Comparison of ENCODE assay signal across 17 cellular contexts in genomic region chr19:45401815-45402468, GRCh38. TPM values are rescaled to one million over a fixed set of nuclear protein-coding genes. Genes with fewer than 3 reads are reported as not detected.
DNase-seq lines count a peak whose midpoint lies in the region; ATAC-seq, FAIRE-seq and TF ChIP-seq lines count a peak whose summit lies in the region.
"Had no signal": no experiment of that assay in that cellular context is flagged by ENCODE, and none has a peak within 500 bp of the region (broad histone marks: within the 10 kb centered on the region; RNA-seq: fewer than 3 reads in every experiment).

No MANE protein-coding gene starts in this region.

- peaks cover 10% of the 10 kb centered on the region for H4K20me1 ChIP-seq in astrocyte (ENCODE audit: insufficient read depth, low read length)
- H4K20me1 ChIP-seq in smooth muscle cell (ENCODE audit: low read depth): peaks cover 65% of the 10 kb centered on the region

- H3K4me3 ChIP-seq in astrocyte (ENCODE audit: insufficient read depth, low read depth, low read length) (no peak overlapping the region), foreskin fibroblast (ENCODE audit: low read depth in 1 of 2, low read length in 2 of 2) (no peak overlapping the region), smooth muscle cell (no peak overlapping the region)

- WGBS in smooth muscle cell (ENCODE audit: low lambda C conversion rate): 51% methylated on average over 16 of the region's 16 CpGs

- no peaks in the 10 kb centered on the region for H3K9me3 Mint-ChIP-seq in HFFc6
- no peaks in the 10 kb centered on the region for H3K9me3 Mint-ChIP-seq in astrocyte (ENCODE audit: unreplicated experiment)
- H3K9me3 Mint-ChIP-seq in effector memory CD8-positive, alpha-beta T cell: no peaks in the 10 kb centered on the region
- H3K9me3 Mint-ChIP-seq: stimulated activated naive CD8-positive, alpha-beta T cell treated with anti-CD3 and anti-CD28 coated beads, Interleukin-15, Interleukin-2, amounts not matched to agents 100 ng/mL and 50 ng/mL, for 24 hours had no signal

- no peaks in the 10 kb centered on the region for H3K27me3 ChIP-seq in astrocyte (ENCODE audit: insufficient read depth, low read length)
- no peaks in the 10 kb centered on the region for H3K27me3 ChIP-seq in smooth muscle cell (ENCODE audit: low read depth)
- H3K27me3 ChIP-seq: foreskin keratinocyte had no signal

- no peak for ATAC-seq in GM21529 (IDR thresholded peaks at IDR 0.05; ENCODE audit: unreplicated experiment)
- ATAC-seq in effector memory CD8-positive, alpha-beta T cell (replicated peaks): no peak
- no peak for ATAC-seq in GM19452 (IDR thresholded peaks at IDR 0.05; ENCODE audit: unreplicated experiment)
- ATAC-seq: naive thymus-derived CD8-positive, alpha-beta T cell had no signal

- TF ChIP-seq CTCF in HFFc6 (IDR thresholded peaks at IDR 0.05) (no peak), astrocyte (IDR thresholded peaks at IDR 0.05; ENCODE audit: insufficient read depth, low read depth, low read length) (peak; percentile 30), foreskin fibroblast (IDR thresholded peaks at IDR 0.05; ENCODE audit: low read depth, low read length) (peak; percentile 39), smooth muscle cell (IDR thresholded peaks at IDR 0.05; ENCODE audit: borderline replicate concordance, insufficient read depth, poor library complexity, severe bottlenecking) (no peak)

- FAIRE-seq in astrocyte (lab: Jason Lieb, UNC): no peak
- FAIRE-seq: H54 had no signal

- H3F3A ChIP-seq in smooth muscle cell (ENCODE audit: low read depth): peaks cover 4% of the 10 kb centered on the region

- no peak overlapping the region for H3K27ac ChIP-seq in astrocyte (ENCODE audit: low read depth, low read length)
- H3K27ac ChIP-seq in smooth muscle cell (ENCODE audit: low read depth): peak overlapping the region; percentile 50
- H3K27ac ChIP-seq: HL-60 had no signal

- H3K9me3 ChIP-seq in astrocyte (ENCODE audit: insufficient read depth, low read depth, low read length): no peaks in the 10 kb centered on the region
- H3K9me3 ChIP-seq in smooth muscle cell (replicated peaks; ENCODE audit: low read depth): no peaks in the 10 kb centered on the region

- peaks cover 14% of the 10 kb centered on the region for H3K27me3 Mint-ChIP-seq in HFFc6 (ENCODE audit: insufficient read depth)
- peaks cover 1% of the 10 kb centered on the region for H3K27me3 Mint-ChIP-seq in astrocyte (ENCODE audit: low read depth, unreplicated experiment)
- H3K27me3 Mint-ChIP-seq in effector memory CD8-positive, alpha-beta T cell: peaks cover 37 to 53% of the 10 kb centered on the region in 2 donors

- H3K9ac ChIP-seq in astrocyte (ENCODE audit: low read length): no peak overlapping the region
- no peak overlapping the region for H3K9ac ChIP-seq in smooth muscle cell (ENCODE audit: low read depth)

- H3K36me3 Mint-ChIP-seq in HFFc6 (ENCODE audit: low read depth) (no peaks in the 10 kb centered on the region), astrocyte (ENCODE audit: low read depth, unreplicated experiment) (peaks cover 6% of the 10 kb centered on the region)
- H3K36me3 Mint-ChIP-seq in effector memory CD8-positive, alpha-beta T cell (ENCODE audit: insufficient read depth): peaks cover 17% of the 10 kb centered on the region
- H3K36me3 Mint-ChIP-seq: naive thymus-derived CD8-positive, alpha-beta T cell had no signal

- H3K4me1 Mint-ChIP-seq in HFFc6 (ENCODE audit: low read depth) (peaks cover 46% of the 10 kb centered on the region), astrocyte (ENCODE audit: low read depth, unreplicated experiment) (peaks cover 15% of the 10 kb centered on the region)
- H3K4me1 Mint-ChIP-seq in effector memory CD8-positive, alpha-beta T cell (ENCODE audit: low read depth in 2 of 2): peaks cover 34 to 37% of the 10 kb centered on the region in 2 donors

- H3K36me3 ChIP-seq in astrocyte (ENCODE audit: insufficient read depth, low read length) (no peaks in the 10 kb centered on the region), smooth muscle cell (ENCODE audit: low read depth) (no peaks in the 10 kb centered on the region)

- DNase-seq in HFFc6 (no peak), astrocyte (ENCODE audit: low read depth) (no peak), foreskin fibroblast (no peak), smooth muscle cell (lab: John Stamatoyannopoulos, UW; ENCODE audit: unreplicated experiment) (no peak), COLO668 (lab: John Stamatoyannopoulos, UW; ENCODE audit: unreplicated experiment) (no peak)
- no peak for DNase-seq in effector memory CD8-positive, alpha-beta T cell
- DNase-seq: activated CD4-positive, CD25-positive, alpha-beta regulatory T cell treated with anti-CD3 and anti-CD28 coated beads, Interleukin-2, amount 50 U/mL, for 72 hours; MM.1S; NCI-H2171; OCI-M1 had no signal

- H3K4me2 ChIP-seq in astrocyte (ENCODE audit: low read length) (peak overlapping the region; percentile 96), smooth muscle cell (peak overlapping the region; percentile 90)

- H3K4me1 ChIP-seq in astrocyte (ENCODE audit: insufficient read depth, low read length): peaks cover 26% of the 10 kb centered on the region
- peaks cover 10% of the 10 kb centered on the region for H3K4me1 ChIP-seq in smooth muscle cell (ENCODE audit: low read depth)

- H3K4me3 Mint-ChIP-seq in HFFc6 (peak overlapping the region; percentile 50), astrocyte (ENCODE audit: unreplicated experiment) (peak overlapping the region; percentile 56)
- no peak overlapping the region for H3K4me3 Mint-ChIP-seq in effector memory CD8-positive, alpha-beta T cell
- H3K4me3 Mint-ChIP-seq: stimulated activated naive CD8-positive, alpha-beta T cell treated with anti-CD3 and anti-CD28 coated beads, Interleukin-15, Interleukin-2, amounts not matched to agents 100 ng/mL and 50 ng/mL, for 24 hours had no signal

- H3K27ac Mint-ChIP-seq in HFFc6: peak overlapping the region; percentile 59
- H3K27ac Mint-ChIP-seq in astrocyte (ENCODE audit: unreplicated experiment): no peak overlapping the region
- H3K27ac Mint-ChIP-seq in effector memory CD8-positive, alpha-beta T cell: no peak overlapping the region
- H3K27ac Mint-ChIP-seq: naive thymus-derived CD8-positive, alpha-beta T cell; stimulated activated naive CD8-positive, alpha-beta T cell treated with anti-CD3 and anti-CD28 coated beads, Interleukin-15, Interleukin-2, amounts not matched to agents 100 ng/mL and 50 ng/mL, for 24 hours had no signal

- H3K79me2 ChIP-seq in astrocyte (ENCODE audit: insufficient read depth, low read length): peaks cover 42% of the 10 kb centered on the region
- no peaks in the 10 kb centered on the region for H3K79me2 ChIP-seq in smooth muscle cell (ENCODE audit: low read depth)

- H2AFZ ChIP-seq in astrocyte (ENCODE audit: low read depth, low read length) (no peak overlapping the region), smooth muscle cell (ENCODE audit: low read depth) (no peak overlapping the region)

RNA-seq across cellular contexts. Expression of gene PPP1R13L, which starts 2.9 kb away (rescaled TPM):
- total RNA-seq in HFFc6 (2021; fragmentation: NEBNext Ultra II Directional; extraction: Animal tissue kit (Norgen Biotek cat#: 25700)): 10 to 100 TPM; 10.2 to 24.7 (median 22.2) TPM
- total RNA-seq in astrocyte: 56.6 and 56.7 TPM in 2 replicates
- total RNA-seq in smooth muscle cell: 26.3 and 66.4 TPM in 2 replicates
- 28.1 and 77.1 TPM in 2 replicates for polyA plus RNA-seq in smooth muscle cell

RNA-seq across cellular contexts. Expression of gene POLR1G, which starts 4.5 kb away (rescaled TPM):
- 10 to 100 TPM; 13.7 to 25.8 (median 15.1) TPM for total RNA-seq in HFFc6 (2021; fragmentation: NEBNext Ultra II Directional; extraction: Animal tissue kit (Norgen Biotek cat#: 25700))
- total RNA-seq in astrocyte (10.9 and 12.8 TPM in 2 replicates), smooth muscle cell (1.4 and 1.6 TPM in 2 replicates)
- polyA plus RNA-seq in smooth muscle cell: 2.7 and 3.9 TPM in 2 replicates

RNA-seq across cellular contexts. Expression of gene ERCC1, which starts 21.8 kb away (rescaled TPM):
- 100 to 1,000 TPM; 106 to 129 (median 117) TPM for total RNA-seq in HFFc6 (2021; fragmentation: NEBNext Ultra II Directional; extraction: Animal tissue kit (Norgen Biotek cat#: 25700))
- total RNA-seq in astrocyte (67.5 and 70.4 TPM in 2 replicates), smooth muscle cell (60.8 and 72.6 TPM in 2 replicates)
- 81.5 and 90.4 TPM in 2 replicates for polyA plus RNA-seq in smooth muscle cell

RNA-seq across cellular contexts. Expression of gene ERCC2, which starts 31.6 kb away (rescaled TPM):
- total RNA-seq in HFFc6 (2021; fragmentation: NEBNext Ultra II Directional; extraction: Animal tissue kit (Norgen Biotek cat#: 25700)): 100 to 1,000 TPM in 1 of 6 experiments, 10 to 100 TPM in 5; 80.2 to 108 (median 87.8) TPM
- total RNA-seq in astrocyte (38.9 and 44.7 TPM in 2 replicates), smooth muscle cell (12.8 and 13.4 TPM in 2 replicates)
- polyA plus RNA-seq in smooth muscle cell: 5.7 and 14.6 TPM in 2 replicates

Comparison
In these comparisons a context has a peak if more than half of its experiments do, and no peak if none do; other contexts are left out.
1. H3K4me3 Mint-ChIP-seq: peak in HFFc6 (single experiment) and astrocyte (single experiment); none in effector memory CD8-positive, alpha-beta T cell (0 of 2).
2. CTCF ChIP-seq: peak in astrocyte (single experiment) and foreskin fibroblast (single experiment); none in HFFc6 (single experiment) and smooth muscle cell (single experiment).